1 cellular context compared by ENCODE assay signal in genomic region chr19:7312816-7313215, GRCh38.
TF ChIP-seq lines count a peak whose summit lies in the region.

No MANE protein-coding gene starts in this region.

TF ChIP-seq in H1, 55 proteins besides CTCF, POLR2A, EP300 and RAD21:
- TF ChIP-seq CHD1 (IDR thresholded peaks at IDR 0.05; ENCODE audit: low read depth, low read length) (no peak), MAX (IDR thresholded peaks at IDR 0.05) (no peak), BCL11A (IDR thresholded peaks at IDR 0.05; ENCODE audit: low read depth in 2 of 2, low read length in 2 of 2) (no peak), ATF2 (IDR thresholded peaks at IDR 0.05; ENCODE audit: low read length) (no peak), EZH2 (IDR thresholded peaks at IDR 0.05; ENCODE audit: low read depth, low read length, severe bottlenecking) (no peak), SIN3A (conservative IDR thresholded peaks at IDR 0.05 in 1 of 2, IDR thresholded peaks at IDR 0.05 in 1 of 2; ENCODE audit: low read depth in 1 of 2, low read length in 2 of 2) (no peak), TBP (IDR thresholded peaks at IDR 0.05; ENCODE audit: low read depth, low read length) (no peak), ASH2L (IDR thresholded peaks at IDR 0.05; ENCODE audit: low read length) (no peak), EGR1 (IDR thresholded peaks at IDR 0.05; ENCODE audit: borderline replicate concordance, low read depth, low read length) (no peak), SP4 (IDR thresholded peaks at IDR 0.05; ENCODE audit: low read length) (no peak), PHF8 (conservative IDR thresholded peaks at IDR 0.05; ENCODE audit: low read depth, low read length) (no peak), HDAC6 (IDR thresholded peaks at IDR 0.05; ENCODE audit: low read depth, low read length) (no peak), POLR2AphosphoS5 (IDR thresholded peaks at IDR 0.05; ENCODE audit: low read depth, low read length) (no peak)
